In the genomic region with DNA sequence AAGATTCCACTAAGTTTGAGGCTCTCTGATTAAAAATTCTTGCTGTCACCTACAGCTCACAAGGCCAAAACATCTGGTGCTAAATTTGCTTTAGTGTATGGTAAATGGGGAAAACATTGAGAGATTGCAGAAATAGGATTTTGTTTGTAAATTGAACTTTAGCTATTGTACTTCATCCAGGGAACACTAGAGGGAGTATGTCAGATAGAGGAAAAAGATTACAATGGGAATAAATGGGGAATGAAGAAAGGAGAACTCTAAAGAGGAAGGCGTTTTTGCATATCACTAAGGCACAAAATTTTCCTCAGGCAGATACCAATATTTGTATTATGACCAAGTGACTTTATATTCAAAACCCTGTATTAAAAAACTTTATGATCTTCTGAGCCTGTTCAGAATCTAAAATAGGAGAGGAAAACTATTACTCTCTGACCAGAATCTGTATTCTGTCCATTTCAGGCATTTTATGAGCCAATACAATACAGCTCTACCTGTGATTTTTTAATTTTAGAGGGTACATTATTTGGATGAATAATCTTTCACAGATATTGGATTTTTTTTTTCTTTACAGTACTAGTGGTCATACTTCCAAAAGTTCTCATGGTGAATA, we compare ENCODE assay signal across 8 cellular contexts. TPM values are rescaled to one million over a fixed set of nuclear protein-coding genes. Genes with fewer than 3 reads are reported as not detected.
DNase-seq lines count a peak whose midpoint lies in the region; ATAC-seq and TF ChIP-seq lines count a peak whose summit lies in the region.

No MANE protein-coding gene starts in this region.

- H3K4me3 Mint-ChIP-seq in activated T-cell treated with anti-CD3 and anti-CD28 coated beads, Interleukin-2, amount 50 U/mL, for 72 hours, result no peak overlapping the region
- no peak overlapping the region for H3K4me3 Mint-ChIP-seq in stimulated activated naive CD8-positive, alpha-beta T cell treated with anti-CD3 and anti-CD28 coated beads, Interleukin-15, amount 100 ng/mL, for 72 hours

- H3K9me3 ChIP-seq in breast epithelium (no peaks in the 10 kb centered on the region), lower lobe of right lung (no peaks in the 10 kb centered on the region)

- H3K27ac Mint-ChIP-seq in activated T-cell treated with anti-CD3 and anti-CD28 coated beads, Interleukin-2, amount 50 U/mL, for 72 hours, result no peak overlapping the region
- H3K27ac Mint-ChIP-seq in stimulated activated naive CD8-positive, alpha-beta T cell treated with anti-CD3 and anti-CD28 coated beads, Interleukin-15, amount 100 ng/mL, for 72 hours, result no peak overlapping the region

- no peaks in the 10 kb centered on the region for H3K36me3 ChIP-seq in breast epithelium
- no peaks in the 10 kb centered on the region for H3K36me3 ChIP-seq in lower lobe of right lung

- no peaks in the 10 kb centered on the region for H3K36me3 Mint-ChIP-seq in activated T-cell treated with anti-CD3 and anti-CD28 coated beads, Interleukin-2, amount 50 U/mL, for 72 hours (ENCODE audit: insufficient read depth in 2 of 2)

- intact Hi-C loops in breast epithelium (cut with DNase I; ENCODE audit: low total_unique reads) (no loop called here), lower lobe of right lung (cut with DNase I) (no loop called here)

- H3K4me3 ChIP-seq in breast epithelium, result no peak overlapping the region
- no peak overlapping the region for H3K4me3 ChIP-seq in lower lobe of right lung

- peak; percentile 72 to 84 for ATAC-seq in lower lobe of right lung
- no peak for ATAC-seq in GM21529 (IDR thresholded peaks at IDR 0.05; ENCODE audit: unreplicated experiment)
- no peak for ATAC-seq in activated T-cell treated with anti-CD3 and anti-CD28 coated beads, Interleukin-2, amount 50 U/mL, for 72 hours (replicated peaks in 1 of 2)
- ATAC-seq in stimulated activated naive CD8-positive, alpha-beta T cell treated with anti-CD3 and anti-CD28 coated beads, Interleukin-15, amount 100 ng/mL, for 72 hours, result no peak

- H3K27me3 Mint-ChIP-seq in activated T-cell treated with anti-CD3 and anti-CD28 coated beads, Interleukin-2, amount 50 U/mL, for 72 hours (ENCODE audit: low read depth), result peaks cover 5% of the 10 kb centered on the region
- H3K27me3 Mint-ChIP-seq in stimulated activated naive CD8-positive, alpha-beta T cell treated with anti-CD3 and anti-CD28 coated beads, Interleukin-15, amount 100 ng/mL, for 72 hours, result peaks cover 20% of the 10 kb centered on the region

- H3K27ac ChIP-seq in breast epithelium (no peak overlapping the region), lower lobe of right lung (peak overlapping the region; percentile 37)

- H3K4me1 Mint-ChIP-seq in activated T-cell treated with anti-CD3 and anti-CD28 coated beads, Interleukin-2, amount 50 U/mL, for 72 hours (ENCODE audit: low read depth), result no peaks in the 10 kb centered on the region
- no peaks in the 10 kb centered on the region for H3K4me1 Mint-ChIP-seq in stimulated activated naive CD8-positive, alpha-beta T cell treated with anti-CD3 and anti-CD28 coated beads, Interleukin-15, amount 100 ng/mL, for 72 hours

- TF ChIP-seq CTCF in breast epithelium (IDR thresholded peaks at IDR 0.05) (peak; percentile 70 to 81 (median 78)), lower lobe of right lung (IDR thresholded peaks at IDR 0.05) (peak; percentile 84)

- no peak for TF ChIP-seq POLR2A in breast epithelium (IDR thresholded peaks at IDR 0.05)

- no peaks in the 10 kb centered on the region for H3K27me3 ChIP-seq in breast epithelium
- H3K27me3 ChIP-seq in lower lobe of right lung (ENCODE audit: low read depth), result no peaks in the 10 kb centered on the region

- no peaks in the 10 kb centered on the region for H3K9me3 Mint-ChIP-seq in activated T-cell treated with anti-CD3 and anti-CD28 coated beads, Interleukin-2, amount 50 U/mL, for 72 hours
- H3K9me3 Mint-ChIP-seq in stimulated activated naive CD8-positive, alpha-beta T cell treated with anti-CD3 and anti-CD28 coated beads, Interleukin-15, amount 100 ng/mL, for 72 hours, result no peaks in the 10 kb centered on the region

- DNase-seq in NCI-H1436 (lab: John Stamatoyannopoulos, UW), result peak; percentile 6
- no peak for DNase-seq in NCI-H1436 treated with DMSO at 0.1 percent for 48 hours (lab: John Stamatoyannopoulos, UW)
- peak; percentile 16 for DNase-seq in NCI-H2171 (lab: John Stamatoyannopoulos, UW)
- no peak for DNase-seq in breast epithelium (ENCODE audit: low spot score in 2 of 2)
- DNase-seq in lower lobe of right lung, result no peak
- DNase-seq in activated T-cell treated with anti-CD3 and anti-CD28 coated beads, Interleukin-2, amount 50 U/mL, for 72 hours, result no peak
- no peak for DNase-seq in stimulated activated naive CD8-positive, alpha-beta T cell treated with anti-CD3 and anti-CD28 coated beads, Interleukin-15, amount 100 ng/mL, for 72 hours

- no peaks in the 10 kb centered on the region for H3K4me1 ChIP-seq in breast epithelium
- H3K4me1 ChIP-seq in lower lobe of right lung, result peaks cover 15% of the 10 kb centered on the region

RNA-seq across cellular contexts. Expression of a gene that starts 52.3 kb away (rescaled TPM):
- total RNA-seq in breast epithelium (10 to 100 TPM in 2 of 3 donors, under 1 TPM in 1; 0.16 to 46.1 (median 16.7) TPM), lower lobe of right lung (65.2 TPM)
- total RNA-seq in activated T-cell treated with anti-CD3 and anti-CD28 coated beads, Interleukin-2, amount 50 U/mL, for 72 hours, result not detected

Comparison
In these comparisons a context has a peak if more than half of its experiments do, and no peak if none do; other contexts are left out.
1. DNase-seq: peak in NCI-H1436 (single experiment) and NCI-H2171 (single experiment); none in NCI-H1436 treated with DMSO at 0.1 percent for 48 hours (single experiment), breast epithelium (0 of 2), lower lobe of right lung (single experiment), activated T-cell treated with anti-CD3 and anti-CD28 coated beads, Interleukin-2, amount 50 U/mL, for 72 hours (0 of 2) and stimulated activated naive CD8-positive, alpha-beta T cell treated with anti-CD3 and anti-CD28 coated beads, Interleukin-15, amount 100 ng/mL, for 72 hours (0 of 2).
2. ATAC-seq: peak in lower lobe of right lung (2 of 2); none in GM21529 (single experiment), activated T-cell treated with anti-CD3 and anti-CD28 coated beads, Interleukin-2, amount 50 U/mL, for 72 hours (0 of 2) and stimulated activated naive CD8-positive, alpha-beta T cell treated with anti-CD3 and anti-CD28 coated beads, Interleukin-15, amount 100 ng/mL, for 72 hours (single experiment).